Comparison of ENCODE assay signal across 8 cellular contexts in genomic region chr7:128404826-128405344, GRCh38. TPM values are rescaled to one million over a fixed set of nuclear protein-coding genes. Genes with fewer than 3 reads are reported as not detected.
DNase-seq lines count a peak whose midpoint lies in the region; ATAC-seq and TF ChIP-seq lines count a peak whose summit lies in the region.

No MANE protein-coding gene starts in this region.

- no peak for TF ChIP-seq POLR2A in esophagus muscularis mucosa (IDR thresholded peaks at IDR 0.05; ENCODE audit: low read depth)

- H3K36me3 ChIP-seq in esophagus muscularis mucosa (peaks cover 11 to 36% (median 30%) of the 10 kb centered on the region in 4 donors), rectal smooth muscle tissue (ENCODE audit: control insufficient read depth, insufficient read depth, low read length) (peaks cover 16% of the 10 kb centered on the region)

- peaks cover 45 to 56% (median 53%) of the 10 kb centered on the region in 4 donors for H3K4me1 ChIP-seq in esophagus muscularis mucosa
- peaks cover 11% of the 10 kb centered on the region for H3K4me1 ChIP-seq in rectal smooth muscle tissue (ENCODE audit: control insufficient read depth, insufficient read depth, low read length)

- peak in 2 of 3 experiments; percentile 12 to 14 for TF ChIP-seq CTCF in esophagus muscularis mucosa (IDR thresholded peaks at IDR 0.05)

- H3K9me3 ChIP-seq in esophagus muscularis mucosa, result no peaks in the 10 kb centered on the region

- H3K27ac ChIP-seq in esophagus muscularis mucosa (replicated peaks in 1 of 4) (peak overlapping the region; percentile 56 to 97 (median 67)), rectal smooth muscle tissue (ENCODE audit: low read depth, low read length) (no peak overlapping the region)

- no peak for ATAC-seq in HG02870 (IDR thresholded peaks at IDR 0.05; ENCODE audit: unreplicated experiment)

- H3K27me3 ChIP-seq in esophagus muscularis mucosa, result no peaks in the 10 kb centered on the region
- H3K27me3 ChIP-seq in rectal smooth muscle tissue (ENCODE audit: control insufficient read depth, insufficient read depth, low read length), result no peaks in the 10 kb centered on the region

- H3K4me3 ChIP-seq in esophagus muscularis mucosa, result peak overlapping the region; percentile 72 to 95 (median 80)
- peak overlapping the region; percentile 79 for H3K4me3 ChIP-seq in rectal smooth muscle tissue (ENCODE audit: low read length)

- 72% methylated on average over 6 of the region's 9 CpGs for WGBS in esophagus muscularis mucosa

- in situ Hi-C loops in SK-MEL-5 (cut with HindIII; ENCODE audit: low pct_unique_long_range_greater_than_20kb, low sequenced_read_pairs), result no loop called here

- H3K9ac ChIP-seq in rectal smooth muscle tissue (ENCODE audit: low read length), result peak overlapping the region; percentile 53

- intact Hi-C loops in esophagus muscularis mucosa (cut with DNase I), result loop anchor here (10.0 kb wide), 1 partner anchor 50 kb away; the partner anchor contains the start of gene HILPDA

- TF ChIP-seq EP300 in esophagus muscularis mucosa (IDR thresholded peaks at IDR 0.05), result no peak

- DNase-seq in NCI-H748 (lab: John Stamatoyannopoulos, UW; ENCODE audit: unreplicated experiment) (peak; percentile 47), NCI-H748 treated with DMSO at 0.1 percent for 48 hours (lab: John Stamatoyannopoulos, UW) (no peak), SK-MEL-5 (ENCODE audit: low read depth, low spot score) (peak; percentile 32), esophagus muscularis mucosa (ENCODE audit: extremely low spot score) (no peak), A172 (ENCODE audit: low spot score) (no peak), hippocampal formation (lab: John Stamatoyannopoulos, UW) (no peak)

RNA-seq across cellular contexts. Expression of gene IMPDH1, which starts 4.9 kb away (rescaled TPM):
- 64.3 and 68.3 TPM in 2 replicates for total RNA-seq in SK-MEL-5 (2014; rRNA removed; shearing (Covaris generic))
- 110 and 121 TPM in 2 replicates for polyA plus RNA-seq in SK-MEL-5 (2015; cell fraction: cytosol; rRNA removed)
- 112 and 130 TPM in 2 replicates for polyA plus RNA-seq in SK-MEL-5 (2015; cell fraction: nucleus; rRNA removed)
- 10 to 100 TPM; 29.1 to 72.1 (median 56.0) TPM for total RNA-seq in esophagus muscularis mucosa
- 77.8 and 78.1 TPM in 2 replicates for total RNA-seq in A172 (2014; rRNA removed; shearing (Covaris generic))

RNA-seq across cellular contexts. Expression of gene PRRT4, which starts 43.4 kb away (rescaled TPM):
- total RNA-seq in SK-MEL-5 (2014; rRNA removed; shearing (Covaris generic)), result 0.37 and 0.85 TPM in 2 replicates
- 3.1 and 4.1 TPM in 2 replicates for polyA plus RNA-seq in SK-MEL-5 (2015; cell fraction: cytosol; rRNA removed)
- 10.4 and 19.5 TPM in 2 replicates for polyA plus RNA-seq in SK-MEL-5 (2015; cell fraction: nucleus; rRNA removed)
- total RNA-seq in esophagus muscularis mucosa, result 1 to 10 TPM in 1 of 4 donors, under 1 TPM in 2, not detected in 1; 0.42 to 1.8 (median 0.78) TPM
- 0.10 and 1.6 TPM in 2 replicates for total RNA-seq in A172 (2014; rRNA removed; shearing (Covaris generic))

RNA-seq across cellular contexts. Expression of gene HILPDA, which starts 50.8 kb away (rescaled TPM):
- 15.6 and 18.6 TPM in 2 replicates for total RNA-seq in SK-MEL-5 (2014; rRNA removed; shearing (Covaris generic))
- 18.2 and 20.4 TPM in 2 replicates for polyA plus RNA-seq in SK-MEL-5 (2015; cell fraction: cytosol; rRNA removed)
- 13.2 and 20.1 TPM in 2 replicates for polyA plus RNA-seq in SK-MEL-5 (2015; cell fraction: nucleus; rRNA removed)
- total RNA-seq in esophagus muscularis mucosa, result 10 to 100 TPM in 1 of 4 donors, 1 to 10 TPM in 3; 4.1 to 15.1 (median 5.8) TPM
- 9.3 and 18.2 TPM in 2 replicates for total RNA-seq in A172 (2014; rRNA removed; shearing (Covaris generic))

Comparison
In these comparisons a context has a peak if more than half of its experiments do, and no peak if none do; other contexts are left out.
1. DNase-seq: peak in NCI-H748 (single experiment) and SK-MEL-5 (single experiment); none in NCI-H748 treated with DMSO at 0.1 percent for 48 hours (single experiment), esophagus muscularis mucosa (single experiment), A172 (single experiment) and hippocampal formation (0 of 2).